ENCODE assay signal across 35 cellular contexts in the genomic region with DNA sequence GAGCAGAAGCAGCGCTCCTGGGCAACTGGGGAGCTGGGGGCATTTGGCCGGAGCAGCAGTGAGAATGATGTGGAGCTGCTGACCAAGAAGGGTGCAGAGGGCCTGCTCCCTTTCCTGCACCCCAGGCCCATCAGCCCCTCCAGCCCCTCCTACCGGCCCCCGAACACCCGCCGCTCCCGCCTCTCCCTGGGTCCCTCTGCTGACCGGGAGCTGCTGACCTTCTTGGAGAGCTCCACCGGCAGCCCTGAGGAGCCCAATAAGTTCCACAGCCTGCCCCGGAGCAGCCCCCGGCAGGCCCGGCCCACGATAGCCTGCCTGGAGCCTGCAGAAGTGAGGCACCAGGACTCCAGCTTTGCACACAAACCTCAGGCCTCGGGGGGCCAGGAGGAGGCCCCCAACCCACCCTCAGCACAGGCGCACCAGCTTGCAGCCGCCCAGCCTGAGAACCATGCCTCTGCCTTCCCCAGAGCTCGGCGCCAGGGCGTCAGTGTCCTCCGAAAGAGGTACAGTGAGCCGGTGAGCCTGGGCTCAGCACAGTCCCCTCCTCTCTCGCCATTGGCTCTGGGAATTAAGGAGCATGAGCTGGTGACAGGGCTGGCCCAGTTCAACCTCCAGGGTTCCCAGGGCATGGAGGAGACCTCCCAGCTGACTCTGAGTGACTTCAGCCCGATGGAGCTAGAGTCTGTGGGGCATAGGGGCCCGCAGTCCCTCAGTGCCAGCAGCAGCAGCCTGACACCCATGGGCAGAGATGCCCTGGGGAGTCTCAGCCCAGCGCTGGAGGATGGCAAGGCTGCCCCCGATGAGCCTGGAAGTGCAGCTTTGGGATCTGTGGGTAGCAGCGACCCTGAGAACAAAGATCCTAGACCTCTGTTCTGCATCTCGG.
"Had no signal": no experiment of that assay in that cellular context is flagged by ENCODE, and none has a peak within 500 bp of the region (broad histone marks: within the 10 kb centered on the region; RNA-seq: fewer than 3 reads in every experiment).

No MANE protein-coding gene starts in this region.

- H3K4me1 ChIP-seq: body of pancreas, breast epithelium, Peyer's patch had no signal

- H3K9ac ChIP-seq: KMS-11 had no signal

- DNase-seq: activated B cell treated with CpG ODN at 0.5 μM for 24 hours; activated CD4-positive, alpha-beta memory T cell treated with anti-CD3 and anti-CD28 coated beads for 36 hours; activated CD4-positive, alpha-beta T cell treated with anti-CD3 and anti-CD28 coated beads for 4 hours; activated CD4-positive, alpha-beta T cell treated with anti-CD3 and anti-CD28 coated beads, Interleukin-2, amount 50 U/mL, for 1 hour; activated CD4-positive, CD25-positive, alpha-beta regulatory T cell treated with anti-CD3 and anti-CD28 coated beads, Interleukin-2, amount 50 U/mL, for 72 hours; activated naive CD4-positive, alpha-beta T cell treated with Interleukin-2 at 50 U/mL for 16 hours; activated naive CD8-positive, alpha-beta T cell treated with anti-CD3 and anti-CD28 coated beads, Interleukin-2, amount 10 ng/mL, durations not matched to agents 7 days and 5 days; activated T-cell treated with anti-CD3 and anti-CD28 coated beads, Interleukin-2, amount 50 U/mL, for 24 hours; amygdala; body of pancreas; MM.1S; MV-4-11; NCI-H1092; NCI-H1417; NCI-H146; NCI-H187; NCI-H2029 treated with DMSO at 0.1 percent for 48 hours; NCI-H2107; NCI-H2171; NCI-H510A; NCI-H526; NCI-H748 treated with DMSO at 0.1 percent for 48 hours; NK-92 treated with Interleukin-12 subunit alpha and Interleukin-12 subunit beta, amount 100 ng/mL, for 24 hours; PC-3; Peyer's patch; SIG-M5; T-cell; T-helper 17 cell had no signal

- H3K36me3 ChIP-seq: breast epithelium had no signal

- H3K9me3 ChIP-seq: body of pancreas, breast epithelium, Peyer's patch had no signal

- FAIRE-seq: astrocyte had no signal

- H3K27ac ChIP-seq: body of pancreas, breast epithelium, KMS-11, Peyer's patch, RWPE1, VCaP had no signal

- H3K4me3 ChIP-seq: body of pancreas, breast epithelium, Peyer's patch had no signal

- ATAC-seq: body of pancreas, PC-3, Right ventricle myocardium inferior, SK-N-SH treated with all-trans-retinoic acid at 6 μM for 48 hours, T-cell, T-helper 17 cell had no signal

- H3K27me3 ChIP-seq: body of pancreas, breast epithelium, Peyer's patch had no signal

- H3K4me2 ChIP-seq: KMS-11 had no signal
